9 cellular contexts compared by ENCODE assay signal in genomic region chr18:23629444-23629946, GRCh38. TPM values are rescaled to one million over a fixed set of nuclear protein-coding genes. Genes with fewer than 3 reads are reported as not detected.
DNase-seq lines count a peak whose midpoint lies in the region; ATAC-seq, FAIRE-seq and TF ChIP-seq lines count a peak whose summit lies in the region.
"Had no signal": no experiment of that assay in that cellular context is flagged by ENCODE, and none has a peak within 500 bp of the region (broad histone marks: within the 10 kb centered on the region; RNA-seq: fewer than 3 reads in every experiment).

No MANE protein-coding gene starts in this region.

- no peaks in the 10 kb centered on the region for H3K9me3 Mint-ChIP-seq in naive thymus-derived CD8-positive, alpha-beta T cell

- DNase-seq in GM18507 (ENCODE audit: extremely low spot score, insufficient read length, low read depth) (no peak), LNCaP clone FGC (ENCODE audit: low read depth) (peak; percentile 94), left colon (peak in 1 of 2 donors; percentile 46), H54 (ENCODE audit: insufficient read length, low spot score) (no peak), A172 (ENCODE audit: low spot score) (no peak)
- no peak for DNase-seq in naive thymus-derived CD8-positive, alpha-beta T cell

- H3K4me3 Mint-ChIP-seq in naive thymus-derived CD8-positive, alpha-beta T cell = no peak overlapping the region

- no peak overlapping the region for H3K27ac Mint-ChIP-seq in naive thymus-derived CD8-positive, alpha-beta T cell

- intact Hi-C loops in left colon (cut with DNase I, micrococcal nuclease) = loop anchor here in 1 of 2 donors (10.0 kb wide), 2 partner anchors 75 to 285 kb away; no protein-coding TSS in a partner anchor

- ATAC-seq in GM21786 (IDR thresholded peaks at IDR 0.05; ENCODE audit: unreplicated experiment) (peak; percentile 92), left colon (peak; percentile 76), HG02870 (IDR thresholded peaks at IDR 0.05; ENCODE audit: unreplicated experiment) (no peak)
- ATAC-seq in naive thymus-derived CD8-positive, alpha-beta T cell = no peak

- POLR2A ChIA-PET in naive thymus-derived CD8-positive, alpha-beta T cell (lab: Charles Lee) = interaction anchor here (0.6 kb wide), 1 partner anchor 208 kb away, joined by 3 read pairs; no protein-coding TSS in a partner anchor

- FAIRE-seq in GM18507 (lab: Jason Lieb, UNC) (peak; percentile 87), H54 (lab: Jason Lieb, UNC) (no peak)

- H3K36me3 Mint-ChIP-seq in naive thymus-derived CD8-positive, alpha-beta T cell = no peaks in the 10 kb centered on the region

- peak; percentile 35; the same call in 1 of the 2 replicates for TF ChIP-seq CTCF in LNCaP clone FGC (IDR thresholded peaks at IDR 0.05; ENCODE audit: control insufficient read depth, extremely low read depth, insufficient read depth)

- H3K27me3 Mint-ChIP-seq in naive thymus-derived CD8-positive, alpha-beta T cell = peaks cover 0 to 5% (median 0%) of the 10 kb centered on the region in 5 donors

- H3K4me1 Mint-ChIP-seq in naive thymus-derived CD8-positive, alpha-beta T cell = peaks cover 0 to 3% (median under 1%) of the 10 kb centered on the region in 4 donors

- H3K4me3 ChIP-seq in LNCaP clone FGC (ENCODE audit: low read depth, low read length) = no peak overlapping the region
- H3K4me3 ChIP-seq: ascending aorta had no signal

- no peak for TF ChIP-seq POLR2A in H54 (IDR thresholded peaks at IDR 0.05; ENCODE audit: low read depth, low read length)

RNA-seq across cellular contexts. Expression of gene ANKRD29, which starts 33.2 kb away (rescaled TPM):
- total RNA-seq in left colon = 1 to 10 TPM; 1.2 to 2.5 TPM
- total RNA-seq in naive thymus-derived CD8-positive, alpha-beta T cell = not detected
- polyA plus RNA-seq in naive thymus-derived CD8-positive, alpha-beta T cell = not detected
- 3.8 and 4.0 TPM in 2 replicates for total RNA-seq in A172 (2014; rRNA removed; shearing (Covaris generic))

RNA-seq across cellular contexts. Expression of gene NPC1, which starts 43.2 kb away (rescaled TPM):
- 10 to 100 TPM; 36.5 to 43.2 TPM for total RNA-seq in left colon
- 10 to 100 TPM; 34.9 to 38.8 TPM for total RNA-seq in naive thymus-derived CD8-positive, alpha-beta T cell
- 10 to 100 TPM in 2 of 3 donors, 1 to 10 TPM in 1; 5.0 to 15.5 (median 11.8) TPM for polyA plus RNA-seq in naive thymus-derived CD8-positive, alpha-beta T cell
- total RNA-seq in A172 (2014; rRNA removed; shearing (Covaris generic)) = 58.5 and 128 TPM in 2 replicates

RNA-seq across cellular contexts. Expression of gene LAMA3, which starts 59.8 kb away (rescaled TPM):
- total RNA-seq in left colon = 10 to 100 TPM; 33.2 to 98.0 TPM
- not detected for total RNA-seq in naive thymus-derived CD8-positive, alpha-beta T cell
- polyA plus RNA-seq in naive thymus-derived CD8-positive, alpha-beta T cell = not detected
- total RNA-seq in A172 (2014; rRNA removed; shearing (Covaris generic)) = 1.5 and 2.7 TPM in 2 replicates

Comparison
In these comparisons a context has a peak if more than half of its experiments do, and no peak if none do; other contexts are left out.
1. ATAC-seq: peak in GM21786 (single experiment) and left colon (single experiment); none in HG02870 (single experiment) and naive thymus-derived CD8-positive, alpha-beta T cell (0 of 2).